8 cellular contexts compared by ENCODE assay signal in the genomic region with DNA sequence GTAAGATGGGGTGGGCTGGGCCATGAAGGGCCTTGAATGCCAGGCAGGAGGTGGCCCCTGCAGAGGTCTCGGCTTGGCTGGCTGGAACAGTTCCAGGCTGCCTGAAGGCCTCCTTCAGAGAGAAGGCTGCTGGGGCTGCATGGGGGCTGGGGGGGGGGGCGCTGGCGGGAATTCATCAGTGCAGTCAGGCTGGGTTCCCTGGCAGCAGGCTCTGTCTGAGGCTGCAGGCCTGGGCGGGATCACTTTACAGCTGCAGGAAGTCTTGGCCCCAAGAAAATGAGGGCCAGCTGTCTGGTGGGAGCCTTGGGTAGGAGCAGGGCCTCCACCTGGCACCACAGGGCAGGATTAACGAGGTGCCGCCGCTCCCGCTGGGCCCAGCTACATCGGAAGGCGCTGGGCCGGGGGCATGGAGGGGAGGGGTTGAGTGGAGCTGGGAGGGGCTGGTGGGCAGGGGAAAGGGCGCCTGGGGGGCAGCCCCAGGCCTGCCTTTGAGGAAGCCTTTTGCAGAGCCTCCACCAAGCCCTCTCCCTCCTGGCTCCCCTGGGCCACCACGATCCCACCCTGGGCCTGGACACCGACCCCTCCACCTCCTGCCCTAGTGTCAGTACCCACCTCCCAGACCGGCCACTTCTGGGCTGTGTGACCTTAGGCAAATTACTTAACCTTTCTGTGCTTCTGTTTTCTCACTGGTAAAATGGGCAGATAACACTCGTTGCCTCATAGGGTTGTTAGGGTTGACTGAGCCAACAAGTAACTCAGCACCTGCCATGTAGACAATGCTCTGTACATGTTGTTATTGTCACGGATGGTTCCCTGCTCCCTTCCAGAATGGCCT. TPM values are rescaled to one million over a fixed set of nuclear protein-coding genes. Genes with fewer than 3 reads are reported as not detected.
DNase-seq lines count a peak whose midpoint lies in the region; ATAC-seq lines count a peak whose summit lies in the region.

No MANE protein-coding gene starts in this region.

- H3K36me3 Mint-ChIP-seq in central memory CD8-positive, alpha-beta T cell (ENCODE audit: insufficient read depth), result peaks cover 8% of the 10 kb centered on the region

- H4K20me1 ChIP-seq in BLaER1, result no peaks in the 10 kb centered on the region

- H3K4me1 ChIP-seq in BLaER1 (peaks cover 66% of the 10 kb centered on the region), neuron (ENCODE audit: insufficient read depth, low read length) (peaks cover 10% of the 10 kb centered on the region)

- peaks cover 20% of the 10 kb centered on the region for H3K27me3 Mint-ChIP-seq in central memory CD8-positive, alpha-beta T cell

- peak; percentile 44 for DNase-seq in NCI-H1092 (lab: John Stamatoyannopoulos, UW)
- no peak for DNase-seq in central memory CD8-positive, alpha-beta T cell (ENCODE audit: low spot score in 2 of 2)
- DNase-seq in HuH-7 (ENCODE audit: low spot score), result no peak
- DNase-seq in cerebellum (ENCODE audit: low spot score), result no peak

- H3K27ac ChIP-seq in BLaER1, result peak overlapping the region; percentile 75

- H3K4me3 Mint-ChIP-seq in central memory CD8-positive, alpha-beta T cell, result no peak overlapping the region

- H3K9me3 Mint-ChIP-seq in central memory CD8-positive, alpha-beta T cell, result no peaks in the 10 kb centered on the region

- H2AFZ ChIP-seq in neuron (ENCODE audit: low read depth, low read length), result peak overlapping the region; percentile 8

- H3K4me3 ChIP-seq in BLaER1, result peak overlapping the region; percentile 66; the same call in 1 of the 2 replicates
- H3K4me3 ChIP-seq in neuron (ENCODE audit: low read length), result peak overlapping the region; percentile 58

- peaks cover 21% of the 10 kb centered on the region for H3K4me1 Mint-ChIP-seq in central memory CD8-positive, alpha-beta T cell

- peak overlapping the region; percentile 64 for H3K9ac ChIP-seq in BLaER1

- ATAC-seq in central memory CD8-positive, alpha-beta T cell (replicated peaks; ENCODE audit: extremely low read depth, poor library complexity, severe bottlenecking), result no peak
- no peak for ATAC-seq in GM19467 (IDR thresholded peaks at IDR 0.05; ENCODE audit: unreplicated experiment)
- ATAC-seq in GM21529 (IDR thresholded peaks at IDR 0.05; ENCODE audit: unreplicated experiment), result no peak

- peak overlapping the region; percentile 98 for H3K4me2 ChIP-seq in BLaER1

- H3K27ac Mint-ChIP-seq in central memory CD8-positive, alpha-beta T cell (ENCODE audit: low read depth), result peak overlapping the region; percentile 78

- no peaks in the 10 kb centered on the region for H3K9me3 ChIP-seq in BLaER1
- H3K9me3 ChIP-seq in neuron (ENCODE audit: low read length), result no peaks in the 10 kb centered on the region

- H3K36me3 ChIP-seq in BLaER1 (peaks cover 20% of the 10 kb centered on the region; the same call in 1 of the 2 replicates), neuron (ENCODE audit: insufficient read depth, low read length) (no peaks in the 10 kb centered on the region)

- H3K27me3 ChIP-seq in BLaER1 (no peaks in the 10 kb centered on the region), neuron (ENCODE audit: insufficient read depth, low read length) (no peaks in the 10 kb centered on the region)

RNA-seq across cellular contexts. Expression of a gene that starts 31.0 kb away (rescaled TPM):
- 4.3 TPM for total RNA-seq in cerebellum

RNA-seq across cellular contexts. Expression of a gene that starts 50.0 kb away (rescaled TPM):
- 35.8 TPM for total RNA-seq in cerebellum

RNA-seq across cellular contexts. Expression of a gene that starts 50.2 kb away (rescaled TPM):
- total RNA-seq in cerebellum, result 12.6 TPM
